ENCODE assay signal across 22 cellular contexts in the genomic region with DNA sequence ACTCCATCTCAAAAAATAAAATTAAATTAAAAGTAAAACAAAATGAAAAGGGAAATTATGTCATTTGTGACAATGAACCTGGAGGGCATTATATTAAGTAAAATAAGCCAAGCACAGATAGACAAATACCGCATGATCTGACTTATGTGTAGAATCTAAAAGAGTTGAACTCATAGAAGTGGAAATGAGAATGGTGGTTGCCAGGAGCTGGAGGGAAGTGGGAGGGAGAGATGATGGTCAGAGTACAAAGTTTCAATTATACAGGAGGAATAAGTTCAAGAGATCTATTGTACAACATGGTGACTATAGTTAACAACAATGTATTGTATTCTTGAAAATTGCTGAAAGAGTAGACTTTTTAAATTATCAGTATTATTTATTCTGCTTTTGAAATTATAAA.
DNase-seq lines count a peak whose midpoint lies in the region; ATAC-seq lines count a peak whose summit lies in the region.
"Had no signal": no experiment of that assay in that cellular context is flagged by ENCODE, and none has a peak within 500 bp of the region (broad histone marks: within the 10 kb centered on the region; RNA-seq: fewer than 3 reads in every experiment).

No MANE protein-coding gene starts in this region.

- peak; percentile 92 for DNase-seq in foreskin melanocyte
- peak; percentile 34 for DNase-seq in globus pallidus (ENCODE audit: low spot score)
- DNase-seq in pons (ENCODE audit: low spot score): peak; percentile 84
- no peak for DNase-seq in RKO (ENCODE audit: low spot score)
- DNase-seq in HuH-7.5 (ENCODE audit: low spot score): no peak
- DNase-seq: 8988T; ACHN; BE2C; C1 segment of cervical spinal cord; CD4-positive, alpha-beta memory T cell; CD4-positive, CD25-positive, alpha-beta regulatory T cell; CD8-positive, alpha-beta memory T cell; COR-L47; DMS 273 treated with DMSO at 0.1 percent for 48 hours; DMS153; DMS53; DMS79; DND-41; EL; GDM1 had no signal

- no peak for ATAC-seq in GM21360 (IDR thresholded peaks at IDR 0.05; ENCODE audit: unreplicated experiment)
- ATAC-seq: GM12878 had no signal

Comparison
In these comparisons a context has a peak if more than half of its experiments do, and no peak if none do; other contexts are left out.
1. DNase-seq: peak in foreskin melanocyte (single experiment), globus pallidus (single experiment) and pons (single experiment); none in RKO (single experiment) and HuH-7.5 (single experiment).